In genomic region chr18:55252946-55253345, GRCh38 we compare ENCODE assay signal across 13 cellular contexts.
A peak's percentile ranks its signal among the peaks of the same experiment; 100 is the strongest.
DNase-seq lines count a peak whose midpoint lies in the region; ATAC-seq and TF ChIP-seq lines count a peak whose summit lies in the region.
"Had no signal": no experiment of that assay in that cellular context is flagged by ENCODE, and none has a peak within 500 bp of the region (broad histone marks: within the 10 kb centered on the region; RNA-seq: fewer than 3 reads in every experiment).

No MANE protein-coding gene starts in this region.

- intact Hi-C loops in left lung (cut with DNase I), result no loop called here
- intact Hi-C loops in ovary (cut with DNase I), result loop anchor here in 1 of 4 donors (2.0 kb wide), 1 partner anchor 20 kb away; no protein-coding TSS in a partner anchor

- DNase-seq in left lung, result no peak
- no peak for DNase-seq in activated effector memory CD4-positive, alpha-beta T cell treated with Interleukin-2 at 50 U/mL for 16 hours
- no peak for DNase-seq in ovary
- DNase-seq in WERI-Rb-1, result no peak
- no peak for DNase-seq in NCI-H187 treated with DMSO at 0.1 percent for 48 hours (lab: John Stamatoyannopoulos, UW)
- DNase-seq: activated T-cell treated with anti-CD3 and anti-CD28 coated beads, Interleukin-2, amount 50 U/mL, for 72 hours; C1 segment of cervical spinal cord; naive B cell; NCI-H2171 treated with DMSO at 0.1 percent for 48 hours; stimulated activated CD4-positive, alpha-beta T cell treated with anti-CD3 and anti-CD28 coated beads, Interleukin-2, amount 100 ng/mL, for 24 hours had no signal

- H3K27ac ChIP-seq in left lung, result peak overlapping the region; percentile 1 to 20
- H3K27ac ChIP-seq in ovary, result no peak overlapping the region
- no peak overlapping the region for H3K27ac ChIP-seq in WERI-Rb-1

- H3K9me3 ChIP-seq in left lung, result no peaks in the 10 kb centered on the region
- H3K9me3 ChIP-seq in ovary, result no peaks in the 10 kb centered on the region
- no peaks in the 10 kb centered on the region for H3K9me3 ChIP-seq in WERI-Rb-1 (ENCODE audit: severe bottlenecking)

- no peak for TF ChIP-seq EP300 in ovary (IDR thresholded peaks at IDR 0.05)

- H3K4me3 ChIP-seq in left lung (no peak overlapping the region), ovary (no peak overlapping the region), WERI-Rb-1 (ENCODE audit: low read depth, low read length) (no peak overlapping the region)

- H3K4me1 ChIP-seq in left lung (peaks cover 4 to 24% of the 10 kb centered on the region in 2 donors), ovary (ENCODE audit: insufficient read depth) (peaks cover 2% of the 10 kb centered on the region)

- ATAC-seq in GM18517 (IDR thresholded peaks at IDR 0.05; ENCODE audit: unreplicated experiment) (peak; percentile 54), GM21515 (IDR thresholded peaks at IDR 0.05; ENCODE audit: unreplicated experiment) (peak; percentile 46), HG03196 (IDR thresholded peaks at IDR 0.05; ENCODE audit: unreplicated experiment) (peak; percentile 48), left lung (no peak)
- ATAC-seq: activated T-cell treated with anti-CD3 and anti-CD28 coated beads, Interleukin-2, amount 50 U/mL, for 72 hours had no signal

- 17 to 27% (median 27%) methylated on average over 3 of the region's 3 CpGs for WGBS in ovary, 3 donors

- H3K36me3 ChIP-seq in left lung (peaks cover 0 to 19% of the 10 kb centered on the region in 2 donors), ovary (no peaks in the 10 kb centered on the region), WERI-Rb-1 (no peaks in the 10 kb centered on the region)

- H3K27me3 ChIP-seq in left lung, result no peaks in the 10 kb centered on the region
- no peaks in the 10 kb centered on the region for H3K27me3 ChIP-seq in ovary
- no peaks in the 10 kb centered on the region for H3K27me3 ChIP-seq in WERI-Rb-1 (ENCODE audit: insufficient read depth, low read depth, severe bottlenecking)

- TF ChIP-seq CTCF in left lung (IDR thresholded peaks at IDR 0.05) (no peak), ovary (IDR thresholded peaks at IDR 0.05) (no peak), WERI-Rb-1 (IDR thresholded peaks at IDR 0.05; ENCODE audit: low read depth, low read length) (no peak)

- no peak for TF ChIP-seq POLR2A in ovary (IDR thresholded peaks at IDR 0.05)

Comparison
In these comparisons a context has a peak if more than half of its experiments do, and no peak if none do; other contexts are left out.
1. H3K27ac ChIP-seq: peak in left lung (2 of 2); none in ovary (0 of 2) and WERI-Rb-1 (single experiment).